Comparison of ENCODE assay signal across 8 cellular contexts in genomic region chr12:1593232-1594044, GRCh38. TPM values are rescaled to one million over a fixed set of nuclear protein-coding genes. Genes with fewer than 3 reads are reported as not detected.
DNase-seq lines count a peak whose midpoint lies in the region; ATAC-seq lines count a peak whose summit lies in the region.

No MANE protein-coding gene starts in this region.

- DNase-seq in G401 (ENCODE audit: low spot score) (peak; percentile 56), H7 (peak; percentile 75), M059J (ENCODE audit: low read depth) (peak; percentile 63), dermis blood vessel endothelial cell (peak; percentile 46), memory B cell (ENCODE audit: low spot score in 2 of 2) (peak; percentile 56 to 70), globus pallidus (ENCODE audit: low spot score) (no peak)
- peak; percentile 36 to 48 for DNase-seq in activated CD4-positive, alpha-beta T cell treated with anti-CD3 and anti-CD28 coated beads for 4 hours
- peak; percentile 33 for DNase-seq in stimulated activated naive B cell treated with anti-CD40 and anti-IgM and Interleukin-4, amounts not matched to agents 10 μg/mL and 1 μg/mL and 100 μg/mL, for 72 hours

- H3K9me3 Mint-ChIP-seq in memory B cell = no peaks in the 10 kb centered on the region
- no peaks in the 10 kb centered on the region for H3K9me3 Mint-ChIP-seq in stimulated activated naive B cell treated with anti-CD40 and anti-IgM and Interleukin-4, amounts not matched to agents 10 μg/mL and 1 μg/mL and 100 μg/mL, for 72 hours

- H3K4me1 Mint-ChIP-seq in memory B cell = peaks cover 39% of the 10 kb centered on the region
- peaks cover 41 to 56% of the 10 kb centered on the region in 2 donors for H3K4me1 Mint-ChIP-seq in stimulated activated naive B cell treated with anti-CD40 and anti-IgM and Interleukin-4, amounts not matched to agents 10 μg/mL and 1 μg/mL and 100 μg/mL, for 72 hours

- no peaks in the 10 kb centered on the region for H3K27me3 Mint-ChIP-seq in memory B cell
- no peaks in the 10 kb centered on the region for H3K27me3 Mint-ChIP-seq in stimulated activated naive B cell treated with anti-CD40 and anti-IgM and Interleukin-4, amounts not matched to agents 10 μg/mL and 1 μg/mL and 100 μg/mL, for 72 hours

- in situ Hi-C loops in G401 (cut with HindIII; ENCODE audit: low sequenced_read_pairs) = no loop called here

- ATAC-seq in memory B cell (ENCODE audit: low read depth) = peak; percentile 39
- ATAC-seq in stimulated activated naive B cell treated with anti-CD40 and anti-IgM and Interleukin-4, amounts not matched to agents 10 μg/mL and 1 μg/mL and 100 μg/mL, for 72 hours (replicated peaks) = peak; percentile 21 to 35

- peak overlapping the region; percentile 56 for H3K27ac Mint-ChIP-seq in memory B cell
- H3K27ac Mint-ChIP-seq in stimulated activated naive B cell treated with anti-CD40 and anti-IgM and Interleukin-4, amounts not matched to agents 10 μg/mL and 1 μg/mL and 100 μg/mL, for 72 hours = peak overlapping the region; percentile 92

- H3K36me3 ChIP-seq in H7 (replicated peaks; ENCODE audit: control insufficient read depth, insufficient read depth, low read length) = no peaks in the 10 kb centered on the region

- H3K4me3 Mint-ChIP-seq in memory B cell = peak overlapping the region; percentile 89
- H3K4me3 Mint-ChIP-seq in stimulated activated naive B cell treated with anti-CD40 and anti-IgM and Interleukin-4, amounts not matched to agents 10 μg/mL and 1 μg/mL and 100 μg/mL, for 72 hours = peak overlapping the region; percentile 89 to 95

- peaks cover 50% of the 10 kb centered on the region for H3K27me3 ChIP-seq in H7 (ENCODE audit: control insufficient read depth, insufficient read depth, low read length)

- H3K36me3 Mint-ChIP-seq in memory B cell = peaks cover 6% of the 10 kb centered on the region
- H3K36me3 Mint-ChIP-seq in stimulated activated naive B cell treated with anti-CD40 and anti-IgM and Interleukin-4, amounts not matched to agents 10 μg/mL and 1 μg/mL and 100 μg/mL, for 72 hours = peaks cover 13 to 34% of the 10 kb centered on the region in 2 donors

- H3K4me3 ChIP-seq in H7 (ENCODE audit: insufficient read depth, low read depth, low read length) = peak overlapping the region; percentile 68

RNA-seq across cellular contexts. Expression of gene FBXL14, which starts 0.9 kb away (rescaled TPM):
- total RNA-seq in G401 (2014; rRNA removed; shearing (Covaris generic)) = 21.5 and 22.3 TPM in 2 replicates
- 20.8 and 21.4 TPM in 2 replicates for total RNA-seq in H7 (2014; rRNA removed; shearing (Covaris generic))
- 7.9 and 9.6 TPM in 2 replicates for total RNA-seq in M059J (2014; rRNA removed; shearing (Covaris generic))
- 17.4 and 21.7 TPM in 2 replicates for total RNA-seq in dermis blood vessel endothelial cell

RNA-seq across cellular contexts. Expression of gene WNT5B, which starts 35.6 kb away (rescaled TPM):
- total RNA-seq in G401 (2014; rRNA removed; shearing (Covaris generic)) = 8.0 and 13.5 TPM in 2 replicates
- total RNA-seq in H7 (2014; rRNA removed; shearing (Covaris generic)) = 1.6 and 4.4 TPM in 2 replicates
- total RNA-seq in M059J (2014; rRNA removed; shearing (Covaris generic)) = 25.5 and 43.5 TPM in 2 replicates
- total RNA-seq in dermis blood vessel endothelial cell = 0.28 and 1.5 TPM in 2 replicates
